8 cellular contexts compared by ENCODE assay signal in genomic region chr1:201882665-201883132, GRCh38. TPM values are rescaled to one million over a fixed set of nuclear protein-coding genes. Genes with fewer than 3 reads are reported as not detected.
A peak's percentile ranks its signal among the peaks of the same experiment; 100 is the strongest.
DNase-seq lines count a peak whose midpoint lies in the region; ATAC-seq and TF ChIP-seq lines count a peak whose summit lies in the region.

No MANE protein-coding gene starts in this region.

- H3K9me3 Mint-ChIP-seq in chondrocyte (ENCODE audit: low read depth) = no peaks in the 10 kb centered on the region

- TF ChIP-seq CTCF in NB4 (IDR thresholded peaks at IDR 0.05; ENCODE audit: low read depth, low read length) = peak; percentile 16
- peak; percentile 51 for TF ChIP-seq CTCF in chondrocyte (IDR thresholded peaks at IDR 0.05)
- TF ChIP-seq CTCF in retinal pigment epithelial cell (conservative IDR thresholded peaks at IDR 0.05; ENCODE audit: low read depth, low read length) = peak; percentile 31

- H3K27me3 ChIP-seq in ACC112 (ENCODE audit: insufficient read depth, low read length) = no peaks in the 10 kb centered on the region

- H3K27ac Mint-ChIP-seq in chondrocyte (ENCODE audit: unreplicated experiment) = peak overlapping the region; percentile 91

- peak; percentile 87 for DNase-seq in NB4 (ENCODE audit: low read depth)
- DNase-seq in chondrocyte (ENCODE audit: low spot score) = no peak
- DNase-seq in retinal pigment epithelial cell (ENCODE audit: low read depth) = peak; percentile 45
- DNase-seq in NCI-H446 (lab: John Stamatoyannopoulos, UW) = no peak
- no peak for DNase-seq in NCI-H2029 treated with DMSO at 0.1 percent for 48 hours (lab: John Stamatoyannopoulos, UW)

- H3K4me3 Mint-ChIP-seq in chondrocyte (ENCODE audit: unreplicated experiment) = no peak overlapping the region

- peak overlapping the region; percentile 47 for H3K27ac ChIP-seq in ACC112 (ENCODE audit: low read depth, low read length)

- no peak overlapping the region for H2AFZ ChIP-seq in ACC112 (ENCODE audit: low read length, unreplicated experiment)

- peaks cover 47% of the 10 kb centered on the region for H3K4me1 Mint-ChIP-seq in chondrocyte (ENCODE audit: low read depth)

- peaks cover 37% of the 10 kb centered on the region for H3K4me1 ChIP-seq in ACC112 (ENCODE audit: control insufficient read depth, insufficient read depth, low read length, unreplicated experiment)

- TF ChIP-seq POLR2A in NB4 (IDR thresholded peaks at IDR 0.05; ENCODE audit: extremely low read depth, insufficient read length) = no peak

- no peak overlapping the region for H3K4me3 ChIP-seq in ACC112 (ENCODE audit: low read depth, low read length)
- no peak overlapping the region for H3K4me3 ChIP-seq in NB4 (ENCODE audit: low read depth, low read length)
- H3K4me3 ChIP-seq in retinal pigment epithelial cell (ENCODE audit: low read length) = no peak overlapping the region

- H3K36me3 ChIP-seq in ACC112 (ENCODE audit: insufficient read depth, low read length) = no peaks in the 10 kb centered on the region

- H3K36me3 Mint-ChIP-seq in chondrocyte (ENCODE audit: low read depth) = no peaks in the 10 kb centered on the region

- H3K79me2 ChIP-seq in ACC112 (ENCODE audit: control insufficient read depth, insufficient read depth, low read length, unreplicated experiment) = no peaks in the 10 kb centered on the region

- no peaks in the 10 kb centered on the region for H3K27me3 Mint-ChIP-seq in chondrocyte (ENCODE audit: low read depth)

- peak; percentile 61 for ATAC-seq in GM18868 (IDR thresholded peaks at IDR 0.05; ENCODE audit: unreplicated experiment)
- ATAC-seq in HG03469 (IDR thresholded peaks at IDR 0.05; ENCODE audit: unreplicated experiment) = no peak

RNA-seq across cellular contexts. Expression of gene SHISA4, which starts 6.0 kb away (rescaled TPM):
- 29.7 to 39.1 TPM (median 37.7 TPM) in 3 replicates for total RNA-seq in chondrocyte

RNA-seq across cellular contexts. Expression of gene IPO9, which starts 53.7 kb away (rescaled TPM):
- total RNA-seq in chondrocyte = 47.1 to 69.5 TPM (median 48.2 TPM) in 3 replicates

Comparison
In these comparisons a context has a peak if more than half of its experiments do, and no peak if none do; other contexts are left out.
1. DNase-seq: peak in NB4 (single experiment) and retinal pigment epithelial cell (single experiment); none in chondrocyte (single experiment), NCI-H446 (0 of 2) and NCI-H2029 treated with DMSO at 0.1 percent for 48 hours (single experiment).
2. Peak in every context shown above with its lines, with median percentiles within 50 percentile points of each other: CTCF ChIP-seq.